In genomic region chr10:119871881-119872609, GRCh38 we compare ENCODE assay signal across 8 cellular contexts. TPM values are rescaled to one million over a fixed set of nuclear protein-coding genes. Genes with fewer than 3 reads are reported as not detected.
DNase-seq lines count a peak whose midpoint lies in the region; ATAC-seq and TF ChIP-seq lines count a peak whose summit lies in the region.

No MANE protein-coding gene starts in this region.

- peak overlapping the region; percentile 51 for H3K4me3 ChIP-seq in CD8-positive, alpha-beta memory T cell (ENCODE audit: low read length)
- H3K4me3 ChIP-seq in SJCRH30, result peak overlapping the region; percentile 89
- H3K4me3 ChIP-seq in retinal pigment epithelial cell (ENCODE audit: low read length), result peak overlapping the region; percentile 77

- H3K36me3 Mint-ChIP-seq in CD8-positive, alpha-beta memory T cell, result peaks cover 0 to 9% (median 4%) of the 10 kb centered on the region in 3 donors
- H3K36me3 Mint-ChIP-seq in activated naive CD4-positive, alpha-beta T cell treated with anti-CD3 and anti-CD28 coated beads, Interleukin-2, amount 10 ng/mL, durations not matched to agents 7 days and 5 days, result peaks cover 10% of the 10 kb centered on the region

- peak overlapping the region; percentile 90 to 94 (median 93) for H3K4me3 Mint-ChIP-seq in CD8-positive, alpha-beta memory T cell
- H3K4me3 Mint-ChIP-seq in activated naive CD4-positive, alpha-beta T cell treated with anti-CD3 and anti-CD28 coated beads, Interleukin-2, amount 10 ng/mL, durations not matched to agents 7 days and 5 days, result peak overlapping the region; percentile 90

- no peak for TF ChIP-seq CTCF in retinal pigment epithelial cell (conservative IDR thresholded peaks at IDR 0.05; ENCODE audit: low read depth, low read length)

- H3K9me3 Mint-ChIP-seq in CD8-positive, alpha-beta memory T cell, result no peaks in the 10 kb centered on the region
- H3K9me3 Mint-ChIP-seq in activated naive CD4-positive, alpha-beta T cell treated with anti-CD3 and anti-CD28 coated beads, Interleukin-2, amount 10 ng/mL, durations not matched to agents 7 days and 5 days, result no peaks in the 10 kb centered on the region

- peaks cover 40 to 54% (median 52%) of the 10 kb centered on the region in 3 donors for H3K4me1 Mint-ChIP-seq in CD8-positive, alpha-beta memory T cell
- H3K4me1 Mint-ChIP-seq in activated naive CD4-positive, alpha-beta T cell treated with anti-CD3 and anti-CD28 coated beads, Interleukin-2, amount 10 ng/mL, durations not matched to agents 7 days and 5 days, result peaks cover 49% of the 10 kb centered on the region

- no peaks in the 10 kb centered on the region for H3K27me3 Mint-ChIP-seq in CD8-positive, alpha-beta memory T cell
- peaks cover 5% of the 10 kb centered on the region for H3K27me3 Mint-ChIP-seq in activated naive CD4-positive, alpha-beta T cell treated with anti-CD3 and anti-CD28 coated beads, Interleukin-2, amount 10 ng/mL, durations not matched to agents 7 days and 5 days

- peak; percentile 37 for ATAC-seq in GM19455 (IDR thresholded peaks at IDR 0.05; ENCODE audit: unreplicated experiment)
- peak; percentile 15 for ATAC-seq in HG03558 (IDR thresholded peaks at IDR 0.05; ENCODE audit: extremely low read depth, unreplicated experiment)
- peak; percentile 11 for ATAC-seq in left ventricle myocardium superior

- intact Hi-C loops in left ventricle myocardium superior (cut with micrococcal nuclease), result no loop called here

- H3K27ac Mint-ChIP-seq in CD8-positive, alpha-beta memory T cell, result peak overlapping the region; percentile 84 to 97 (median 92)
- peak overlapping the region; percentile 86 for H3K27ac Mint-ChIP-seq in activated naive CD4-positive, alpha-beta T cell treated with anti-CD3 and anti-CD28 coated beads, Interleukin-2, amount 10 ng/mL, durations not matched to agents 7 days and 5 days

- POLR2A ChIA-PET in CD8-positive, alpha-beta memory T cell (lab: Charles Lee), result interaction anchor here (0.5 to 3.8 kb wide), 10 partner anchors 9 to 752 kb away, joined by 3 to 37 read pairs (median 4); partner anchors contain the start of genes GRK5, INPP5F and SEC23IP

- H3K27me3 ChIP-seq in CD8-positive, alpha-beta memory T cell (ENCODE audit: insufficient read depth, low read length, poor library complexity, severe bottlenecking), result no peaks in the 10 kb centered on the region
- no peaks in the 10 kb centered on the region for H3K27me3 ChIP-seq in SJCRH30

- DNase-seq in CD8-positive, alpha-beta memory T cell, result peak; percentile 38 to 62 (median 55)
- DNase-seq in SJCRH30, result peak; percentile 35 to 49
- peak; percentile 71 for DNase-seq in activated naive CD4-positive, alpha-beta T cell treated with anti-CD3 and anti-CD28 coated beads, Interleukin-2, amount 10 ng/mL, durations not matched to agents 7 days and 5 days
- DNase-seq in left ventricle myocardium superior, result peak; percentile 64
- no peak for DNase-seq in retinal pigment epithelial cell (ENCODE audit: low read depth)
- DNase-seq in GM19240 (ENCODE audit: insufficient read length, low spot score), result no peak

- no peaks in the 10 kb centered on the region for H3K9me3 ChIP-seq in CD8-positive, alpha-beta memory T cell (ENCODE audit: low read length)
- no peaks in the 10 kb centered on the region for H3K9me3 ChIP-seq in SJCRH30 (replicated peaks)

- CTCF ChIA-PET in CD8-positive, alpha-beta memory T cell (lab: Charles Lee), result interaction anchor here (0.6 to 3.6 kb wide), 11 partner anchors 8 to 558 kb away, joined by 3 to 33 read pairs (median 3); partner anchors contain the start of genes BAG3 and SEC23IP
- CTCF ChIA-PET in activated naive CD4-positive, alpha-beta T cell treated with anti-CD3 and anti-CD28 coated beads, Interleukin-2, amount 10 ng/mL, durations not matched to agents 7 days and 5 days (lab: Charles Lee), result interaction anchor here (0.8 to 2.8 kb wide), 6 partner anchors 12 to 275 kb away, joined by 3 to 19 read pairs (median 6); partner anchors contain the start of genes SEC23IP and TIAL1

- peaks cover 35% of the 10 kb centered on the region for H3K4me1 ChIP-seq in CD8-positive, alpha-beta memory T cell (ENCODE audit: insufficient read depth, low read length)
- no peaks in the 10 kb centered on the region for H3K4me1 ChIP-seq in SJCRH30

- no peaks in the 10 kb centered on the region for H3K36me3 ChIP-seq in CD8-positive, alpha-beta memory T cell (ENCODE audit: insufficient read depth, low read length)
- no peaks in the 10 kb centered on the region for H3K36me3 ChIP-seq in SJCRH30

- peak overlapping the region; percentile 81 for H3K27ac ChIP-seq in CD8-positive, alpha-beta memory T cell (ENCODE audit: low read depth, low read length)
- H3K27ac ChIP-seq in SJCRH30, result peak overlapping the region; percentile 50

RNA-seq across cellular contexts. Expression of gene MCMBP, which starts 0.6 kb away (rescaled TPM):
- total RNA-seq in CD8-positive, alpha-beta memory T cell, result 100 to 1,000 TPM; 136 to 137 TPM
- 58.7 TPM for polyA plus RNA-seq in CD8-positive, alpha-beta memory T cell
- 91.2 and 95.3 TPM in 2 replicates for total RNA-seq in SJCRH30 (2014; rRNA removed; shearing (Covaris generic))
- total RNA-seq in left ventricle myocardium superior, result 29.0 TPM

RNA-seq across cellular contexts. Expression of gene SEC23IP, which starts 20.5 kb away (rescaled TPM):
- total RNA-seq in CD8-positive, alpha-beta memory T cell, result 10 to 100 TPM; 74.0 to 79.0 TPM
- polyA plus RNA-seq in CD8-positive, alpha-beta memory T cell, result 46.4 TPM
- total RNA-seq in SJCRH30 (2014; rRNA removed; shearing (Covaris generic)), result 46.7 and 55.5 TPM in 2 replicates
- 22.3 TPM for total RNA-seq in left ventricle myocardium superior

Comparison
In these comparisons a context has a peak if more than half of its experiments do, and no peak if none do; other contexts are left out.
1. DNase-seq: peak in CD8-positive, alpha-beta memory T cell (5 of 5), SJCRH30 (2 of 2), activated naive CD4-positive, alpha-beta T cell treated with anti-CD3 and anti-CD28 coated beads, Interleukin-2, amount 10 ng/mL, durations not matched to agents 7 days and 5 days (single experiment) and left ventricle myocardium superior (single experiment); none in retinal pigment epithelial cell (single experiment) and GM19240 (single experiment).
2. Peak in every context shown above with its lines, with median percentiles within 50 percentile points of each other: H3K4me3 ChIP-seq and ATAC-seq.